22 cellular contexts compared by ENCODE assay signal in the genomic region with DNA sequence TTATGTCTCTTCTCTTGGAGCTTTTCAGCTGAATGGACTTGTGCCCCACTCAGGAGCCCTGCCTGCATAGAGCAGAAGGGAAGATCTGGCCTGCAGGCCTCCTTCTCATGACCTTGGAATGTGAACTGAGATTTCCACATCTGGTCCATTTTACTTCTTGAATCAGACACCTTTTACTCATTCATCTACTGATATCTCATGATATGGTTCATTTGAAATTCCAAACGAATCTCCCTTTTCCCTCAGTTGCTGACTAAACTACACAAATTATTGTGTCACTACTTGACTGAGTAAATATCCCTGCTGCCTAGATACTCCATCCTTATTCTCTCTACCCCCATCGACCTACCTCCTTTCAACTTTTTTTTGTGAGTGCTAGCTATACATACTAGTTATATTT.
DNase-seq lines count a peak whose midpoint lies in the region; ATAC-seq, FAIRE-seq and TF ChIP-seq lines count a peak whose summit lies in the region.
"Had no signal": no experiment of that assay in that cellular context is flagged by ENCODE, and none has a peak within 500 bp of the region (broad histone marks: within the 10 kb centered on the region; RNA-seq: fewer than 3 reads in every experiment).

No MANE protein-coding gene starts in this region.

- no peak for TF ChIP-seq CTCF in cardiac fibroblast (IDR thresholded peaks at IDR 0.05; ENCODE audit: low read depth, low read length)

- H3K4me3 ChIP-seq in cardiac fibroblast (replicated peaks in 1 of 2; ENCODE audit: low read depth in 2 of 2, low read length in 2 of 2): no peak overlapping the region
- H3K4me3 ChIP-seq: prostate gland, SJSA1 had no signal

- DNase-seq in ELR (ENCODE audit: low read depth) (peak; percentile 86), M059J (ENCODE audit: low read depth) (peak; percentile 81), cardiac fibroblast (ENCODE audit: low read depth in 2 of 2) (peak; percentile 49 to 72), kidney tubule cell (ENCODE audit: low spot score) (peak; percentile 74), GM12891 (ENCODE audit: insufficient read length, low spot score) (no peak), HUDEP-2 (lab: John Stamatoyannopoulos, UW; ENCODE audit: unreplicated experiment in 76 of 76) (no peak)
- no peak for DNase-seq in central memory CD4-positive, alpha-beta T cell
- DNase-seq: activated CD8-positive, alpha-beta memory T cell treated with anti-CD3 and anti-CD28 coated beads, Interleukin-2, amount 50 U/mL, for 48 hours; activated naive CD4-positive, alpha-beta T cell; CD4-positive, CD25-positive, alpha-beta regulatory T cell; DMS79 treated with DMSO at 0.1 percent for 48 hours; effector CD4-positive, alpha-beta T cell; H7; immature natural killer cell; NCI-H2029; NCI-H510A treated with DMSO at 0.1 percent for 48 hours; stimulated activated naive B cell treated with anti-CD40 and anti-IgM and Interleukin-4, amounts not matched to agents 10 μg/mL and 1 μg/mL and 100 μg/mL, for 72 hours; T-helper 9 cell had no signal

- TF ChIP-seq POLR2A in GM12891 (IDR thresholded peaks at IDR 0.05; ENCODE audit: low read depth, low read length): no peak

- no peak for FAIRE-seq in GM12891 (lab: Jason Lieb, UNC)

- ATAC-seq in HG02571 (IDR thresholded peaks at IDR 0.05; ENCODE audit: unreplicated experiment): no peak
- ATAC-seq: natural killer cell treated with Interleukin-12 subunit alpha and Interleukin-12 subunit beta and Interleukin-15 and Interleukin-18, amount 100 ng/mL, for 72 hours; stimulated activated naive B cell treated with anti-CD40 and anti-IgM and Interleukin-4, amounts not matched to agents 10 μg/mL and 1 μg/mL and 100 μg/mL, for 72 hours had no signal

TF ChIP-seq in GM12891, 5 proteins besides CTCF, POLR2A, EP300 and RAD21:
- TF ChIP-seq SPI1 (IDR thresholded peaks at IDR 0.05; ENCODE audit: low read depth, low read length) (no peak), TAF1 (IDR thresholded peaks at IDR 0.05; ENCODE audit: low read depth, low read length) (no peak), PAX5 (IDR thresholded peaks at IDR 0.05; ENCODE audit: insufficient read depth, low read length, severe bottlenecking) (no peak), POU2F2 (IDR thresholded peaks at IDR 0.05; ENCODE audit: low read depth, low read length) (no peak), POLR2AphosphoS5 (IDR thresholded peaks at IDR 0.05; ENCODE audit: low read depth, low read length) (no peak)

Comparison
In these comparisons a context has a peak if more than half of its experiments do, and no peak if none do; other contexts are left out.
1. DNase-seq: peak in ELR (single experiment), M059J (single experiment), cardiac fibroblast (2 of 2) and kidney tubule cell (single experiment); none in central memory CD4-positive, alpha-beta T cell (single experiment), GM12891 (single experiment) and HUDEP-2 (0 of 76).